17 cellular contexts compared by ENCODE assay signal in the genomic region with DNA sequence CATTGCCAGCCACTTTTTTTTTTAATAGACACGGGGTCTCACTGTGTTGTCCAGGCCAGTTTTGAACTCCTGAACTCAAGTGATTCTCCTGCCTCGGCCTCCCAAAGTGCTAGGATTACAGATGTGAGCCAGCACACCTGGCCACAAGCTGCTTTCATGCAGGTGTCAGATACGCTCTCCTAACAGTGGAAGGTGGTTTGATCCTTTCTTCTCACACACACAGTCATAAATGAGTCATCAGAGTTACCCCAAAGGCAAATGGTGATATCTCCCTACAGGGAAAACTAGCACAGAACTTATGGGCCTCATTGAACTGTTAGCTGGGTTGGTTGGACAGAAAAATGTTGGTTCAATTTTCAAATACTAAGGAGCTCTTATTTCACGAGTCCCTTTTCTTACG.
"Had no signal": no experiment of that assay in that cellular context is flagged by ENCODE, and none has a peak within 500 bp of the region (broad histone marks: within the 10 kb centered on the region; RNA-seq: fewer than 3 reads in every experiment).

No MANE protein-coding gene starts in this region.

- H3K36me3 ChIP-seq: brain microvascular endothelial cell, gastrocnemius medialis, heart left ventricle, ovary, tibial nerve, uterus had no signal

- H3K4me3 ChIP-seq: gastrocnemius medialis, heart left ventricle, ovary, tibial nerve, uterus had no signal

- H3K27ac ChIP-seq: brain microvascular endothelial cell, gastrocnemius medialis, heart left ventricle, ovary, tibial nerve, uterus, VCaP had no signal

- H3K27me3 ChIP-seq: gastrocnemius medialis, heart left ventricle, ovary, tibial nerve, uterus had no signal

- H3K36me3 Mint-ChIP-seq: activated CD4-positive, alpha-beta memory T cell treated with anti-CD3 and anti-CD28 coated beads for 36 hours; activated naive CD8-positive, alpha-beta T cell treated with anti-CD3 and anti-CD28 coated beads, Interleukin-2, amount 10 ng/mL, durations not matched to agents 7 days and 5 days; stimulated activated naive B cell treated with anti-CD40 and anti-IgM and Interleukin-4, amounts not matched to agents 10 μg/mL and 1 μg/mL and 100 μg/mL, for 72 hours had no signal

- H3K9me3 Mint-ChIP-seq: activated naive CD8-positive, alpha-beta T cell treated with anti-CD3 and anti-CD28 coated beads, Interleukin-2, amount 10 ng/mL, durations not matched to agents 7 days and 5 days; effector memory CD8-positive, alpha-beta T cell; stimulated activated naive B cell treated with anti-CD40 and anti-IgM and Interleukin-4, amounts not matched to agents 10 μg/mL and 1 μg/mL and 100 μg/mL, for 72 hours had no signal

- H3K4me1 ChIP-seq: gastrocnemius medialis, heart left ventricle, tibial nerve, uterus had no signal

- DNase-seq: activated CD4-positive, alpha-beta memory T cell treated with anti-CD3 and anti-CD28 coated beads for 36 hours; activated gamma-delta T cell; activated naive CD8-positive, alpha-beta T cell treated with anti-CD3 and anti-CD28 coated beads, Interleukin-2, amount 10 ng/mL, durations not matched to agents 7 days and 5 days; activated T-cell treated with anti-CD3 and anti-CD28 coated beads, Interleukin-2, amount 50 U/mL, for 48 hours; anterior cingulate cortex; brain microvascular endothelial cell; cerebellar nuclear complex; effector memory CD8-positive, alpha-beta T cell; gastrocnemius medialis; heart left ventricle; ovary; stimulated activated CD4-positive, alpha-beta T cell treated with anti-CD3 and anti-CD28 coated beads, Interleukin-2, amount 100 ng/mL, for 48 hours; stimulated activated naive B cell treated with anti-CD40 and anti-IgM and Interleukin-4, amounts not matched to agents 10 μg/mL and 1 μg/mL and 100 μg/mL, for 72 hours; substantia nigra; uterus had no signal

- ATAC-seq: effector memory CD8-positive, alpha-beta T cell; gastrocnemius medialis; heart left ventricle; stimulated activated naive B cell treated with anti-CD40 and anti-IgM and Interleukin-4, amounts not matched to agents 10 μg/mL and 1 μg/mL and 100 μg/mL, for 72 hours had no signal

- H3K27me3 Mint-ChIP-seq: activated CD4-positive, alpha-beta memory T cell treated with anti-CD3 and anti-CD28 coated beads for 36 hours had no signal

- H3K9me3 ChIP-seq: gastrocnemius medialis, ovary, uterus had no signal

- H3K27ac Mint-ChIP-seq: activated CD4-positive, alpha-beta memory T cell treated with anti-CD3 and anti-CD28 coated beads for 36 hours; activated naive CD8-positive, alpha-beta T cell treated with anti-CD3 and anti-CD28 coated beads, Interleukin-2, amount 10 ng/mL, durations not matched to agents 7 days and 5 days; effector memory CD8-positive, alpha-beta T cell; stimulated activated naive B cell treated with anti-CD40 and anti-IgM and Interleukin-4, amounts not matched to agents 10 μg/mL and 1 μg/mL and 100 μg/mL, for 72 hours had no signal

- H3K4me3 Mint-ChIP-seq: activated CD4-positive, alpha-beta memory T cell treated with anti-CD3 and anti-CD28 coated beads for 36 hours; activated naive CD8-positive, alpha-beta T cell treated with anti-CD3 and anti-CD28 coated beads, Interleukin-2, amount 10 ng/mL, durations not matched to agents 7 days and 5 days; effector memory CD8-positive, alpha-beta T cell; stimulated activated naive B cell treated with anti-CD40 and anti-IgM and Interleukin-4, amounts not matched to agents 10 μg/mL and 1 μg/mL and 100 μg/mL, for 72 hours had no signal
